Comparison of ENCODE assay signal across 26 cellular contexts in the genomic region with DNA sequence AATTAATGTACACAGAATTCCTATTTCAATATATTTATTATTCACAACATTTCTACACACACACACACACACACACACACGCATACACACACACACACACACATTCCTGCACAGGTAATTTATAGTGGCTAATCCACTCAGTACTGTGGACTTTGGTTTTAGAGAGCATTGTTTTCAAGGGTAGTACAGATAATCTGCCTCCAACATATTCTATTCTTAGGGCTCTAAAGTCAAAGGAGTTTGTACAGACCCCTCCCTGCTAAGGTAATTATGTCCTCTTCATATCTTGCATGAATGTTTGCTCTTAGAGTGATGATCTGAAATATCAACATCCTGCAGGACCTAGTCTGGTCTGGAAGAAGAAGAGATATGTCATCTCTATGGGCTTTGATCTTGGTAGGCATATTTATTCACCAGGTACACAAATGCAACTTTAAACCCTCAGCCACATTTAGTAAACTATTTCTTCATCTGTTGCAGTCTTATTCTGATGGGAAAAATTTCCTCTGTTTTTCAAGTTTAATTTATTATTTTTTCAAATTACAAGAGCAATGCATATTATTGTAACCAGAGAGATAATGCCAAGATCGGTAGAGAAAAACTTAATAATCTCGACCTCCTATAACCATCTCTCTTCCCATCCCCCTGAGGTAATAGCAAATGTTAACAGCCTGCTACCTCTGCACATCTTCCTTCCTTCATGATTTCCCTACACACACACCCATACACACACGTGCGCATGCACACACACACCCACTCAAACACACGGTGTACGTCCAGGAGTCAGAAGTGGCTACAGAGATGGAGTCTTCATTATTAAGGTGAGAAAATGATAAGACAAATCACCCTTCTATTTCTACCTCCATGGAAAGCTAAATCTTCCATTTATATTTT.
"Had no signal": no experiment of that assay in that cellular context is flagged by ENCODE, and none has a peak within 500 bp of the region (broad histone marks: within the 10 kb centered on the region; RNA-seq: fewer than 3 reads in every experiment).

No MANE protein-coding gene starts in this region.

- H3K4me3 ChIP-seq: esophagus squamous epithelium, lung, prostate gland, right atrium auricular region, sigmoid colon, spleen, thoracic aorta, tibial nerve, upper lobe of left lung, uterus had no signal

- H3K36me3 Mint-ChIP-seq: naive thymus-derived CD8-positive, alpha-beta T cell had no signal

- H3K36me3 ChIP-seq: esophagus squamous epithelium, prostate gland, right atrium auricular region, sigmoid colon, spleen, thoracic aorta, upper lobe of left lung, uterus had no signal

- H3K4me1 ChIP-seq: esophagus squamous epithelium, prostate gland, right atrium auricular region, sigmoid colon, tibial nerve, upper lobe of left lung, uterus had no signal

- DNase-seq: cortex of kidney; effector memory CD8-positive, alpha-beta T cell; erythroblast; esophagus squamous epithelium; foreskin melanocyte; glutamatergic neuron; naive thymus-derived CD8-positive, alpha-beta T cell; nephron progenitor cell; nucleus accumbens; sigmoid colon; spleen; stimulated activated CD4-positive, alpha-beta T cell treated with anti-CD3 and anti-CD28 coated beads, Interleukin-4, amount 100 ng/mL, for 4 hours; upper lobe of left lung; uterus had no signal

- H3K27me3 ChIP-seq: esophagus squamous epithelium, right atrium auricular region, sigmoid colon, spleen, tibial nerve, upper lobe of left lung, uterus had no signal

- H3K27ac ChIP-seq: esophagus squamous epithelium, prostate gland, right atrium auricular region, sigmoid colon, spleen, thoracic aorta, tibial nerve, upper lobe of left lung, uterus had no signal

- ATAC-seq: effector memory CD8-positive, alpha-beta T cell; left lobe of liver; naive thymus-derived CD8-positive, alpha-beta T cell; stimulated activated memory B cell treated with anti-CD40 and anti-IgM and Interleukin-4, amounts not matched to agents 10 μg/mL and 1 μg/mL and 100 μg/mL, for 72 hours had no signal

- H3K4me3 Mint-ChIP-seq: effector memory CD8-positive, alpha-beta T cell; memory B cell; mesothelial cell of epicardium; naive thymus-derived CD8-positive, alpha-beta T cell; nephron progenitor cell; stimulated activated memory B cell treated with anti-CD40 and anti-IgM and Interleukin-4, amounts not matched to agents 10 μg/mL and 1 μg/mL and 100 μg/mL, for 72 hours; stimulated activated naive CD8-positive, alpha-beta T cell treated with anti-CD3 and anti-CD28 coated beads, Interleukin-15, Interleukin-2, amounts not matched to agents 100 ng/mL and 50 ng/mL, for 24 hours had no signal

- H3K9me3 Mint-ChIP-seq: effector memory CD8-positive, alpha-beta T cell; memory B cell; nephron progenitor cell; stimulated activated naive CD8-positive, alpha-beta T cell treated with anti-CD3 and anti-CD28 coated beads, Interleukin-15, Interleukin-2, amounts not matched to agents 100 ng/mL and 50 ng/mL, for 24 hours had no signal

- H3K27ac Mint-ChIP-seq: memory B cell; mesothelial cell of epicardium; naive thymus-derived CD8-positive, alpha-beta T cell; nephron progenitor cell; stimulated activated memory B cell treated with anti-CD40 and anti-IgM and Interleukin-4, amounts not matched to agents 10 μg/mL and 1 μg/mL and 100 μg/mL, for 72 hours; stimulated activated naive CD8-positive, alpha-beta T cell treated with anti-CD3 and anti-CD28 coated beads, Interleukin-15, Interleukin-2, amounts not matched to agents 100 ng/mL and 50 ng/mL, for 24 hours had no signal

- H3K4me1 Mint-ChIP-seq: naive thymus-derived CD8-positive, alpha-beta T cell; nephron progenitor cell had no signal

- H3K9me3 ChIP-seq: esophagus squamous epithelium, prostate gland, right atrium auricular region, sigmoid colon, spleen, thoracic aorta, tibial nerve, upper lobe of left lung, uterus had no signal

- FAIRE-seq: endometrium, keratinocyte had no signal
